8 cellular contexts compared by ENCODE assay signal in genomic region chr19:38869836-38870607, GRCh38. TPM values are rescaled to one million over a fixed set of nuclear protein-coding genes. Genes with fewer than 3 reads are reported as not detected.
DNase-seq lines count a peak whose midpoint lies in the region; ATAC-seq and TF ChIP-seq lines count a peak whose summit lies in the region.

No MANE protein-coding gene starts in this region.

- peak overlapping the region; percentile 41; the same call in 1 of the 2 replicates for H2AFZ ChIP-seq in Karpas-422 (ENCODE audit: low read length)

- peak overlapping the region; percentile 68 for H3K4me3 Mint-ChIP-seq in chondrocyte (ENCODE audit: unreplicated experiment)

- no peak overlapping the region for H3K27ac ChIP-seq in Karpas-422 (ENCODE audit: low read length)

- no peaks in the 10 kb centered on the region for H4K20me1 ChIP-seq in Karpas-422 (ENCODE audit: insufficient read depth, low read depth, low read length)

- peak; percentile 94 for DNase-seq in BE2C
- DNase-seq in Karpas-422, result peak; percentile 95
- peak; percentile 92 to 95 for DNase-seq in activated CD4-positive, alpha-beta T cell treated with anti-CD3 and anti-CD28 coated beads for 4 hours
- no peak for DNase-seq in chondrocyte (ENCODE audit: low spot score)
- DNase-seq in left kidney (ENCODE audit: low read depth, low spot score), result peak; percentile 85
- peak; percentile 92 for DNase-seq in stimulated activated CD4-positive, alpha-beta T cell treated with anti-CD3 and anti-CD28 coated beads, Interleukin-2, amount 100 ng/mL, for 4 hours (ENCODE audit: low read depth)
- DNase-seq in DMS153 (lab: John Stamatoyannopoulos, UW), result no peak

- H3K4me1 ChIP-seq in BE2C (no peaks in the 10 kb centered on the region), Karpas-422 (ENCODE audit: low read length) (peaks cover 30% of the 10 kb centered on the region)

- H3K9ac ChIP-seq in Karpas-422 (ENCODE audit: low read length), result peak overlapping the region; percentile 74

- H3K27me3 Mint-ChIP-seq in chondrocyte (ENCODE audit: low read depth), result no peaks in the 10 kb centered on the region

- peaks cover 9% of the 10 kb centered on the region for H3K4me1 Mint-ChIP-seq in chondrocyte (ENCODE audit: low read depth)

- H3K36me3 ChIP-seq in BE2C, result no peaks in the 10 kb centered on the region
- H3K36me3 ChIP-seq in Karpas-422 (ENCODE audit: insufficient read depth, low read length), result no peaks in the 10 kb centered on the region; the same call in 1 of the 2 replicates

- TF ChIP-seq CTCF in BE2C (IDR thresholded peaks at IDR 0.05; ENCODE audit: low read depth, low read length) (peak; percentile 79), chondrocyte (IDR thresholded peaks at IDR 0.05) (peak; percentile 83)

- no peaks in the 10 kb centered on the region for H3K9me3 ChIP-seq in BE2C
- H3K9me3 ChIP-seq in Karpas-422 (ENCODE audit: low read length), result no peaks in the 10 kb centered on the region

- no peaks in the 10 kb centered on the region for H3K9me3 Mint-ChIP-seq in chondrocyte (ENCODE audit: low read depth)

- H3K9me2 ChIP-seq in Karpas-422 (replicated peaks; ENCODE audit: insufficient read depth, low read length), result no peaks in the 10 kb centered on the region

- H3K79me2 ChIP-seq in Karpas-422 (ENCODE audit: low read length), result no peaks in the 10 kb centered on the region; the same call in 1 of the 2 replicates

- H3K36me3 Mint-ChIP-seq in chondrocyte (ENCODE audit: low read depth), result no peaks in the 10 kb centered on the region

- H3K4me3 ChIP-seq in BE2C (ENCODE audit: low read depth, low read length), result peak overlapping the region; percentile 67
- peak overlapping the region; percentile 66; the same call in 1 of the 2 replicates for H3K4me3 ChIP-seq in Karpas-422 (ENCODE audit: low read length)

- H3K27me3 ChIP-seq in BE2C (no peaks in the 10 kb centered on the region), Karpas-422 (ENCODE audit: low read length) (no peaks in the 10 kb centered on the region)

- peak overlapping the region; percentile 77 for H3K4me2 ChIP-seq in Karpas-422 (ENCODE audit: low read depth, low read length, poor library complexity, severe bottlenecking)

- no peak overlapping the region for H3K27ac Mint-ChIP-seq in chondrocyte (ENCODE audit: unreplicated experiment)

- peak; percentile 46 for ATAC-seq in GM21367 (IDR thresholded peaks at IDR 0.05; ENCODE audit: unreplicated experiment)

RNA-seq across cellular contexts. Expression of gene RINL, which starts 8.1 kb away (rescaled TPM):
- 66.3 TPM for polyA plus RNA-seq in BE2C (2012; ENCODE audit: insufficient read depth, insufficient read length, low read depth)
- 69.3 and 77.5 TPM in 2 replicates for total RNA-seq in Karpas-422 (2014; rRNA removed; shearing (Covaris generic); ENCODE audit: low replicate concordance)
- total RNA-seq in chondrocyte, result 0.65 to 0.92 TPM (median 0.92 TPM) in 3 replicates

RNA-seq across cellular contexts. Expression of gene HNRNPL, which starts 20.2 kb away (rescaled TPM):
- 417 TPM for polyA plus RNA-seq in BE2C (2012; ENCODE audit: insufficient read depth, insufficient read length, low read depth)
- total RNA-seq in Karpas-422 (2014; rRNA removed; shearing (Covaris generic); ENCODE audit: low replicate concordance), result 212 and 217 TPM in 2 replicates
- total RNA-seq in chondrocyte, result 214 to 255 TPM (median 222 TPM) in 3 replicates

RNA-seq across cellular contexts. Expression of gene SIRT2, which starts 29.4 kb away (rescaled TPM):
- polyA plus RNA-seq in BE2C (2012; ENCODE audit: insufficient read depth, insufficient read length, low read depth), result 77.2 TPM
- 19.5 and 24.7 TPM in 2 replicates for total RNA-seq in Karpas-422 (2014; rRNA removed; shearing (Covaris generic); ENCODE audit: low replicate concordance)
- total RNA-seq in chondrocyte, result 54.0 to 57.1 TPM (median 54.2 TPM) in 3 replicates

RNA-seq across cellular contexts. Expression of gene NFKBIB, which starts 29.7 kb away (rescaled TPM):
- polyA plus RNA-seq in BE2C (2012; ENCODE audit: insufficient read depth, insufficient read length, low read depth), result 38.8 TPM
- 13.5 and 18.7 TPM in 2 replicates for total RNA-seq in Karpas-422 (2014; rRNA removed; shearing (Covaris generic); ENCODE audit: low replicate concordance)
- 15.3 to 17.3 TPM (median 15.8 TPM) in 3 replicates for total RNA-seq in chondrocyte

RNA-seq across cellular contexts. Expression of gene ECH1, which starts 38.4 kb away (rescaled TPM):
- polyA plus RNA-seq in BE2C (2012; ENCODE audit: insufficient read depth, insufficient read length, low read depth), result 550 TPM
- total RNA-seq in Karpas-422 (2014; rRNA removed; shearing (Covaris generic); ENCODE audit: low replicate concordance), result 150 and 162 TPM in 2 replicates
- total RNA-seq in chondrocyte, result 94.9 to 112 TPM (median 94.9 TPM) in 3 replicates

Comparison
In these comparisons a context has a peak if more than half of its experiments do, and no peak if none do; other contexts are left out.
1. DNase-seq: peak in BE2C (single experiment), Karpas-422 (single experiment), activated CD4-positive, alpha-beta T cell treated with anti-CD3 and anti-CD28 coated beads for 4 hours (2 of 2), left kidney (single experiment) and stimulated activated CD4-positive, alpha-beta T cell treated with anti-CD3 and anti-CD28 coated beads, Interleukin-2, amount 100 ng/mL, for 4 hours (single experiment); none in chondrocyte (single experiment) and DMS153 (single experiment).
2. RNA of gene RINL, which starts 8.1 kb away (total RNA-seq): 69.3 to 77.5 TPM in Karpas-422; 0.65 to 0.92 TPM in chondrocyte; every median in the first group is over 10 times any median in the second.